In the genomic region with DNA sequence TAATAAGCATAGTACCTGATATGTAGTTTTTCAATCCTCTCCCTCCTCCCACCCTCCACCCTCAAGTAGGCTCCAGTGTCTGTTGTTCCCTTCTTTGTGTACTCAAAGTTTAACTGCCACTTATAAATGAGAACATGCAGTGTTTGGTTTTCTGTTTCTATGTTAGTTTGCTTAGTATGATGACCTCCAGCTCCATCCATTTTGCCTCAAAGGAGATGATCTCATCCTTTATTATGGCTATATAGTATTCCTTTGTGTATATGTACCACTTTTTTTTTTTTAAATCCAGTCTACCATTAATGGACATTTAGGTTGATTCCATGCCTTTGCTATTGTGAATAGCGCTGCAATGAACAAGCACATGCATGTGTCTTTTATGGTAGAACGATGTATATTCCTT, we compare ENCODE assay signal across 4 cellular contexts.
TF ChIP-seq lines count a peak whose summit lies in the region.

No MANE protein-coding gene starts in this region.

TF ChIP-seq in SK-N-SH treated with all-trans-retinoic acid at 6 μM for 48 hours, 23 proteins besides CTCF, POLR2A, EP300 and RAD21 (continues in another document):
- TF ChIP-seq ZNF70 (CRISPR knock-in tag; IDR thresholded peaks at IDR 0.05) (peak; percentile 44; the same call in 1 of the 2 replicates), TSHZ2 (CRISPR knock-in tag; IDR thresholded peaks at IDR 0.05) (no peak), ISL1 (CRISPR knock-in tag; IDR thresholded peaks at IDR 0.05) (no peak), ESRRG (CRISPR knock-in tag; IDR thresholded peaks at IDR 0.05) (no peak), RARB (CRISPR knock-in tag; IDR thresholded peaks at IDR 0.05) (no peak), ZNF565 (CRISPR knock-in tag; conservative IDR thresholded peaks at IDR 0.05; ENCODE audit: low read depth) (no peak), GLIS3 (CRISPR knock-in tag; IDR thresholded peaks at IDR 0.05) (no peak), SNAI2 (CRISPR knock-in tag; IDR thresholded peaks at IDR 0.05) (no peak), TOX (CRISPR knock-in tag; IDR thresholded peaks at IDR 0.05; ENCODE audit: borderline replicate concordance) (no peak), OSR1 (CRISPR knock-in tag; IDR thresholded peaks at IDR 0.05) (no peak), TCF4 (CRISPR knock-in tag; IDR thresholded peaks at IDR 0.05; ENCODE audit: borderline replicate concordance) (no peak), ZC3H10 (CRISPR knock-in tag; IDR thresholded peaks at IDR 0.05) (no peak), ZFP3 (CRISPR knock-in tag; IDR thresholded peaks at IDR 0.05) (no peak), ARNTL (CRISPR knock-in tag; IDR thresholded peaks at IDR 0.05; ENCODE audit: borderline replicate concordance, low read depth) (no peak), ZNF8 (CRISPR knock-in tag; IDR thresholded peaks at IDR 0.05) (peak; percentile 60; the same call in 1 of the 2 replicates), BACH2 (CRISPR knock-in tag; IDR thresholded peaks at IDR 0.05; ENCODE audit: borderline replicate concordance) (no peak)

TF ChIP-seq in SK-N-SH, 30 proteins besides CTCF, POLR2A, EP300 and RAD21:
- TF ChIP-seq RCOR1 (IDR thresholded peaks at IDR 0.05; ENCODE audit: low read length) (no peak), FOXM1 (IDR thresholded peaks at IDR 0.05; ENCODE audit: low read depth) (no peak), TEAD4 (IDR thresholded peaks at IDR 0.05; ENCODE audit: borderline replicate concordance, insufficient read depth) (no peak), EZH2phosphoT487 (IDR thresholded peaks at IDR 0.05; ENCODE audit: borderline replicate concordance, low read depth) (no peak), YY1 (IDR thresholded peaks at IDR 0.05; ENCODE audit: low read depth) (no peak), RFX5 (IDR thresholded peaks at IDR 0.05; ENCODE audit: low read length) (no peak), CHD2 (IDR thresholded peaks at IDR 0.05; ENCODE audit: low read length, partially characterized antibody) (no peak), TCF12 (IDR thresholded peaks at IDR 0.05) (no peak), IRF3 (IDR thresholded peaks at IDR 0.05; ENCODE audit: low read depth, low read length) (no peak), SMC3 (IDR thresholded peaks at IDR 0.05; ENCODE audit: low read depth, low read length) (no peak), RXRA (IDR thresholded peaks at IDR 0.05; ENCODE audit: borderline replicate concordance, low read depth) (no peak), GABPA (IDR thresholded peaks at IDR 0.05; ENCODE audit: low read depth) (no peak), SIN3A (IDR thresholded peaks at IDR 0.05; ENCODE audit: borderline replicate concordance, low read depth, low read length) (no peak), ELF1 (IDR thresholded peaks at IDR 0.05) (no peak), JUND (IDR thresholded peaks at IDR 0.05) (no peak), TAF1 (IDR thresholded peaks at IDR 0.05; ENCODE audit: borderline replicate concordance, low read depth, low read length) (no peak), ZBTB33 (IDR thresholded peaks at IDR 0.05; ENCODE audit: borderline replicate concordance, low read depth) (no peak)
TF ChIP-seq in SK-N-SH: peak in this region for 0.

TF ChIP-seq in GM12891, 5 proteins besides CTCF, POLR2A, EP300 and RAD21:
- TF ChIP-seq SPI1 (IDR thresholded peaks at IDR 0.05; ENCODE audit: low read depth, low read length) (no peak), POU2F2 (IDR thresholded peaks at IDR 0.05; ENCODE audit: low read depth, low read length) (no peak), TAF1 (IDR thresholded peaks at IDR 0.05; ENCODE audit: low read depth, low read length) (no peak), PAX5 (IDR thresholded peaks at IDR 0.05; ENCODE audit: insufficient read depth, low read length, severe bottlenecking) (no peak), POLR2AphosphoS5 (IDR thresholded peaks at IDR 0.05; ENCODE audit: low read depth, low read length) (no peak)

TF ChIP-seq in K562, 482 proteins besides CTCF, POLR2A, EP300 and RAD21:
- TF ChIP-seq, protein P1, sequence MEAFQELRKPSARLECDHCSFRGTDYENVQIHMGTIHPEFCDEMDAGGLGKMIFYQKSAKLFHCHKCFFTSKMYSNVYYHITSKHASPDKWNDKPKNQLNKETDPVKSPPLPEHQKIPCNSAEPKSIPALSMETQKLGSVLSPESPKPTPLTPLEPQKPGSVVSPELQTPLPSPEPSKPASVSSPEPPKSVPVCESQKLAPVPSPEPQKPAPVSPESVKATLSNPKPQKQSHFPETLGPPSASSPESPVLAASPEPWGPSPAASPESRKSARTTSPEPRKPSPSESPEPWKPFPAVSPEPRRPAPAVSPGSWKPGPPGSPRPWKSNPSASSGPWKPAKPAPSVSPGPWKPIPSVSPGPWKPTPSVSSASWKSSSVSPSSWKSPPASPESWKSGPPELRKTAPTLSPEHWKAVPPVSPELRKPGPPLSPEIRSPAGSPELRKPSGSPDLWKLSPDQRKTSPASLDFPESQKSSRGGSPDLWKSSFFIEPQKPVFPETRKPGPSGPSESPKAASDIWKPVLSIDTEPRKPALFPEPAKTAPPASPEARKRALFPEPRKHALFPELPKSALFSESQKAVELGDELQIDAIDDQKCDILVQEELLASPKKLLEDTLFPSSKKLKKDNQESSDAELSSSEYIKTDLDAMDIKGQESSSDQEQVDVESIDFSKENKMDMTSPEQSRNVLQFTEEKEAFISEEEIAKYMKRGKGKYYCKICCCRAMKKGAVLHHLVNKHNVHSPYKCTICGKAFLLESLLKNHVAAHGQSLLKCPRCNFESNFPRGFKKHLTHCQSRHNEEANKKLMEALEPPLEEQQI (IDR thresholded peaks at IDR 0.05), result no peak
- no peak for TF ChIP-seq BRF1 (IDR thresholded peaks at IDR 0.05; ENCODE audit: borderline replicate concordance, extremely low read depth, insufficient read length)
- TF ChIP-seq ZNF146 (CRISPR knock-in tag; IDR thresholded peaks at IDR 0.05; ENCODE audit: unreplicated experiment), result peak; percentile 60
